In the genomic region with DNA sequence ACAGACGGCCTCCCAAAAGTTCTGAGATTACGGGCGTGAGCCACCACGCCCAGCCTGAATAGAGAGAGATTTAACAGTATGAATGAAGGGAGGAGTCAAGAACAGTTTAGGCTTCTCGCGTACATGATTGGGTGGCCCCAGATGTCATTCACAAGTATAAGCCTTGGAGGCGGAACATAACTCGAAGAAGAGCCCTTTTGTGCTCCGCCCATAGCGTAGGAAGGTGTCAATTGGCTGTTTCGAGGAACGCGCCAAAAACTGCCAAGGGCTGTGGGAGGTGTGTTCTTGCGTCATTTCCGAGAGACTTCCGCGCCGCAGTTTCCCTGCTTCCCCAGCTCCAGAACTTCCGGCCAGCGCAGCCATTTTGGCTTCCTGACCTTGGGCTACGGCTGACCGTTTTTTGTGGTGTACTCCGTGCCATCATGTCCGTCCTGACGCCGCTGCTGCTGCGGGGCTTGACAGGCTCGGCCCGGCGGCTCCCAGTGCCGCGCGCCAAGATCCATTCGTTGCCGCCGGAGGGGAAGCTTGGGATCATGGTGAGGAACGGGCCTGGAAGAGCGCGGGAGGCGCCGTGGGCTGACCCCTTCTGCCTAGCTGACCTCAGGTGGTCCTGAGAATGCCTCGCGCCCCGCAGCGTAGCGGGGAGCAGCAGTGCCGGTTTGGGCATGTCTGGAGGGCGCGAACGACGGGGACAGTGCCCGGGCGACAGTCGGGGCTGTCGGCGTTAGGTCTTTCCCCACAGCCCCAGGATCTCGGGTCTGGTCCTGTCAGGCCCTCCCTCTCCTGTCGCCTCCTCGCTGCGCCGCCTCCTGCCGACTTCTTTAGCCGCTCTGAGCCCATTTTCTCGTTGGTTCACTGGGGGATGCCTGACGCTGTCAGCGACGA, we compare ENCODE assay signal across 8 cellular contexts. TPM values are rescaled to one million over a fixed set of nuclear protein-coding genes. Genes with fewer than 3 reads are reported as not detected.
DNase-seq lines count a peak whose midpoint lies in the region; ATAC-seq lines count a peak whose summit lies in the region.

TSS of gene COX8A (plus strand) at position 362 of the 885 bp plus-strand sequence. CDS start at position 423, 61 bp downstream.

- H3K27ac ChIP-seq in rectal smooth muscle tissue (ENCODE audit: low read depth, low read length): peak within 1 kb of the TSS; percentile 100
- peak within 1 kb of the TSS; percentile 67 to 96 for H3K27ac ChIP-seq in aorta (ENCODE audit: low read depth in 1 of 2, low read length in 2 of 2)

- H3K27me3 ChIP-seq in rectal smooth muscle tissue (ENCODE audit: control insufficient read depth, insufficient read depth, low read length) (no peaks in the 10 kb centered on the region), aorta (ENCODE audit: control insufficient read depth in 1 of 2, insufficient read depth in 2 of 2, low read length in 1 of 2) (no peaks in the 10 kb centered on the region)

- intact Hi-C loops in aorta (cut with DNase I): no loop called here

- 0% methylated on average over 65 to 67 of the region's 67 CpGs for WGBS in aorta, 2 donors

- DNase-seq in NCI-H2081 (lab: John Stamatoyannopoulos, UW): peak; percentile 99 to 100
- DNase-seq in T1000 (lab: John Stamatoyannopoulos, UW): peak; percentile 96
- peak; percentile 100 for DNase-seq in astrocyte of the hippocampus (ENCODE audit: low read depth, low spot score)
- DNase-seq in hepatic stellate cell (ENCODE audit: low spot score): peak; percentile 99
- peak; percentile 98 for DNase-seq in aorta

- H3K4me1 ChIP-seq in rectal smooth muscle tissue (ENCODE audit: control insufficient read depth, insufficient read depth, low read length) (peaks cover 9% of the 10 kb centered on the region), aorta (ENCODE audit: control insufficient read depth in 1 of 2, insufficient read depth in 2 of 2, low read length in 2 of 2) (no peaks in the 10 kb centered on the region)

- H3K4me3 ChIP-seq in rectal smooth muscle tissue (ENCODE audit: low read length) (peak within 1 kb of the TSS; percentile 88), aorta (ENCODE audit: low read length in 2 of 2) (peak within 1 kb of the TSS; percentile 42 to 77)

- ATAC-seq in GM18508 (IDR thresholded peaks at IDR 0.05; ENCODE audit: insufficient read depth, unreplicated experiment) (peak; percentile 95), HG03025 (IDR thresholded peaks at IDR 0.05; ENCODE audit: low FRiP score, unreplicated experiment) (peak; percentile 93), aorta (ENCODE audit: low FRiP score) (peak; percentile 98)

- H3K36me3 ChIP-seq in rectal smooth muscle tissue (ENCODE audit: control insufficient read depth, insufficient read depth, low read length) (peaks cover 6% of the 10 kb centered on the region), aorta (ENCODE audit: control insufficient read depth in 1 of 2, insufficient read depth in 2 of 2, low read length in 1 of 2) (no peaks in the 10 kb centered on the region)

- H3K9me3 ChIP-seq in aorta (ENCODE audit: control insufficient read depth, low read length): no peaks in the 10 kb centered on the region

- H3K9ac ChIP-seq in rectal smooth muscle tissue (ENCODE audit: low read length): peak within 1 kb of the TSS; percentile 99

RNA-seq across cellular contexts. Expression of gene COX8A, which starts in this region (rescaled TPM):
- 100 to 1,000 TPM; 135 to 175 TPM for total RNA-seq in aorta
- 100 to 1,000 TPM; 499 to 669 TPM for polyA plus RNA-seq in aorta

Comparison
In these comparisons a context has a peak if more than half of its experiments do, and no peak if none do; other contexts are left out.
1. Peak in every context shown above with its lines: DNase-seq, ATAC-seq, H3K4me3 ChIP-seq and H3K27ac ChIP-seq.